Comparison of ENCODE assay signal across 16 cellular contexts in genomic region chr1:38541223-38541622, GRCh38.
A peak's percentile ranks its signal among the peaks of the same experiment; 100 is the strongest.
DNase-seq lines count a peak whose midpoint lies in the region; ATAC-seq, FAIRE-seq and TF ChIP-seq lines count a peak whose summit lies in the region.
"Had no signal": no experiment of that assay in that cellular context is flagged by ENCODE, and none has a peak within 500 bp of the region (broad histone marks: within the 10 kb centered on the region; RNA-seq: fewer than 3 reads in every experiment).

No MANE protein-coding gene starts in this region.

- no peak for FAIRE-seq in HepG2 (lab: Jason Lieb, UNC)

- TF ChIP-seq EP300 in HepG2 (IDR thresholded peaks at IDR 0.05; ENCODE audit: low read depth in 2 of 2, low read length in 2 of 2) (no peak), HepG2 (CRISPR knock-in tag; IDR thresholded peaks at IDR 0.05; ENCODE audit: borderline replicate concordance) (no peak)

- H3K27ac ChIP-seq in HepG2 (ENCODE audit: extremely low read length, insufficient read depth, low read length) (no peak overlapping the region), right lobe of liver (no peak overlapping the region)

- H3K4me1 ChIP-seq in HepG2 (ENCODE audit: insufficient read depth, low read length) (no peaks in the 10 kb centered on the region), right lobe of liver (no peaks in the 10 kb centered on the region), adipocyte (ENCODE audit: control insufficient read depth, insufficient read depth, low read length) (no peaks in the 10 kb centered on the region)

- H3K27me3 ChIP-seq in HepG2 (ENCODE audit: control insufficient read depth in 1 of 2, insufficient read depth in 2 of 2, low read length in 2 of 2) (peaks cover 0 to 3% of the 10 kb centered on the region in 2 experiments; a peak in 3 of 5 replicates), right lobe of liver (no peaks in the 10 kb centered on the region), adipocyte (replicated peaks; ENCODE audit: control insufficient read depth, insufficient read depth, low read length) (peaks cover 25% of the 10 kb centered on the region)

- 0% methylated on average over 4 of the region's 4 CpGs for WGBS in HepG2 (ENCODE audit: low lambda C conversion rate)
- WGBS in right lobe of liver (ENCODE audit: insufficient coverage, low coverage, low lambda C conversion rate, missing lambda C conversion rate), result 45% methylated on average over 4 of the region's 4 CpGs

- no peak for ATAC-seq in HepG2
- ATAC-seq in right lobe of liver, result no peak
- no peak for ATAC-seq in HG02981 (IDR thresholded peaks at IDR 0.05; ENCODE audit: unreplicated experiment)

- no peak overlapping the region for H3K9ac ChIP-seq in HepG2 (ENCODE audit: insufficient read depth, low read depth, low read length)
- no peak overlapping the region for H3K9ac ChIP-seq in adipocyte (ENCODE audit: low read length)

- no peaks in the 10 kb centered on the region for H3K36me3 ChIP-seq in HepG2 (replicated peaks in 1 of 2; ENCODE audit: control insufficient read depth in 1 of 2, insufficient read depth in 2 of 2, low read length in 2 of 2)
- H3K36me3 ChIP-seq in right lobe of liver, result no peaks in the 10 kb centered on the region
- H3K36me3 ChIP-seq in adipocyte (ENCODE audit: control insufficient read depth, insufficient read depth, low read length, severe bottlenecking), result no peaks in the 10 kb centered on the region
- H3K36me3 ChIP-seq: HAP-1 had no signal

- no peaks in the 10 kb centered on the region for H4K20me1 ChIP-seq in HepG2 (ENCODE audit: insufficient read depth, low read length)

- no peak for TF ChIP-seq CTCF in HepG2 (CRISPR knock-in tag; IDR thresholded peaks at IDR 0.05)
- TF ChIP-seq CTCF in right lobe of liver (IDR thresholded peaks at IDR 0.05), result no peak

- DNase-seq in HepG2 (ENCODE audit: low spot score), result no peak
- no peak for DNase-seq in right lobe of liver
- peak; percentile 10 for DNase-seq in adipocyte (ENCODE audit: low read depth)
- DNase-seq in glomerular visceral epithelial cell (ENCODE audit: extremely low spot score), result peak; percentile 23
- DNase-seq in NCI-H1930 (lab: John Stamatoyannopoulos, UW), result no peak
- no peak for DNase-seq in posterior cingulate gyrus
- DNase-seq in Ammon's horn (ENCODE audit: low spot score), result no peak
- DNase-seq: 8988T, Calu3, DMS79, GDM1, NCI-H1436 treated with DMSO at 0.1 percent for 48 hours, NCI-H2081 treated with DMSO at 0.1 percent for 48 hours, NCI-H69 had no signal

- H3K9me3 ChIP-seq in HepG2 (ENCODE audit: low read length) (no peaks in the 10 kb centered on the region), right lobe of liver (no peaks in the 10 kb centered on the region), adipocyte (ENCODE audit: control insufficient read depth, low read length) (no peaks in the 10 kb centered on the region)
- H3K9me3 ChIP-seq: HAP-1 had no signal

- H3K4me3 ChIP-seq in HepG2 (replicated peaks in 1 of 3; ENCODE audit: insufficient read depth in 1 of 3, low read depth in 2 of 3, low read length in 3 of 3) (no peak overlapping the region), right lobe of liver (no peak overlapping the region), adipocyte (ENCODE audit: low read length) (no peak overlapping the region)
- H3K4me3 ChIP-seq: HAP-1 had no signal

- TF ChIP-seq POLR2A in HepG2 (IDR thresholded peaks at IDR 0.05; ENCODE audit: insufficient read depth in 1 of 2, low read depth in 2 of 2, low read length in 2 of 2) (no peak), right lobe of liver (IDR thresholded peaks at IDR 0.05) (no peak)

- intact Hi-C loops in HepG2 (cut with micrococcal nuclease; ENCODE audit: unreplicated experiment) (no loop called here), right lobe of liver (cut with DNase I) (no loop called here), posterior cingulate gyrus (cut with DNase I) (no loop called here)

- H2AFZ ChIP-seq in HepG2 (ENCODE audit: low read length), result no peak overlapping the region

- H3K79me2 ChIP-seq in HepG2 (ENCODE audit: insufficient read depth, low read length), result no peaks in the 10 kb centered on the region

- CTCF ChIA-PET in HepG2 (lab: Yijun Ruan, JAX; ENCODE audit: low intra/inter-chr PET ratio, low total read pairs), result no interaction called here

- in situ Hi-C loops in HepG2 (cut with HindIII; ENCODE audit: extremely low pct_ligation_motif_present, low pct_unique_long_range_greater_than_20kb), result no loop called here

- TF ChIP-seq RAD21 in HepG2 (CRISPR knock-in tag; IDR thresholded peaks at IDR 0.05), result no peak

- POLR2A ChIA-PET in HepG2 (lab: Yijun Ruan, JAX), result no interaction called here

- no peak overlapping the region for H3K4me2 ChIP-seq in HepG2 (ENCODE audit: low read depth, low read length)

- no TSS peak for BruUV-seq in HepG2 (replicated peaks; lab: Mats Ljungman, UMichigan)

TF ChIP-seq in HepG2, 621 proteins besides CTCF, POLR2A, EP300 and RAD21:
- TF ChIP-seq ZNF737 (CRISPR knock-in tag; IDR thresholded peaks at IDR 0.05; ENCODE audit: borderline replicate concordance) (no peak), NFE2L2 (IDR thresholded peaks at IDR 0.05; ENCODE audit: low read length) (peak; percentile 55; the same call in 1 of the 2 replicates)

Comparison
In these comparisons a context has a peak if more than half of its experiments do, and no peak if none do; other contexts are left out.
1. DNase-seq: peak in adipocyte (single experiment) and glomerular visceral epithelial cell (single experiment); none in HepG2 (single experiment), right lobe of liver (0 of 3), NCI-H1930 (0 of 2), posterior cingulate gyrus (0 of 10) and Ammon's horn (single experiment).